ENCODE assay signal across 8 cellular contexts in the genomic region with DNA sequence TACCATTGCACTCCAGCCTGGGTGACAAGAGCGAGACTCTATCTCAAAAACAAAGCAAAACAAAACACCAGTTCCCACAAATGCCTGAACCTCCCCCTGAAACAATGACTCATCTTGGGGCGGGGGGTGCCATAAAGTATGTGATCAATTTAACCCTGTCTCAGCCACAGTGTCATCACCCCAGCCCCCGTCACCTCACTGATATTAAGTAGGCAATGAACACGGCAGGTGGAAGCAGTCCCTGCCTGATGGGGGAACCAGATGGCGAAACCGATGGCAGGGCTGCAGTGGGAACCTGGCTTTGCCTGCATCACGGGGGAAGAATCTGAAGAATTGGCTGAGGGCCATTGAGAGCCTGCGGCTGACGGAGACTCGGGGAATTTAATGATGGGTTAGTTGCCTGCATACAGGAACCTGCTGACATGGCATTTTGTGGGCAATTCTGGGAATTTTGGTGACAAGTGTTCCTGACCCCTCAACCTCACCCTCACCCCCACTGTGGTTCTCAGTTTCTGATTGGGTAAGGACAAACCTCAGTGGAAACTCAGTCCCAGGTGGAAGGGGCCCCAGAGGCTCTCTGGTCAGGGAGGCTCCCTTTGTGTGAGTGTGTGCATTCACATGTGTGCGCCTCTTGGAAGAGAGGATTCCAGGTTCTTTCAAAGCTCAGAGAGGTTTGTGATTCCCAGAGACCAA. TPM values are rescaled to one million over a fixed set of nuclear protein-coding genes. Genes with fewer than 3 reads are reported as not detected.
DNase-seq lines count a peak whose midpoint lies in the region; ATAC-seq and TF ChIP-seq lines count a peak whose summit lies in the region.

No MANE protein-coding gene starts in this region.

- H3K4me1 Mint-ChIP-seq in neural crest cell = no peaks in the 10 kb centered on the region

- DNase-seq in Daoy (ENCODE audit: low read depth) (peak; percentile 91), NCI-H2107 treated with DMSO at 0.1 percent for 48 hours (lab: John Stamatoyannopoulos, UW; ENCODE audit: unreplicated experiment) (peak; percentile 50), astrocyte of the spinal cord (ENCODE audit: low read depth, low spot score) (peak; percentile 92), neural crest cell (ENCODE audit: low read depth, low spot score) (no peak), NCI-H446 treated with DMSO at 0.1 percent for 48 hours (lab: John Stamatoyannopoulos, UW) (no peak)

- peak overlapping the region; percentile 27 for H3K27ac Mint-ChIP-seq in neural crest cell (ENCODE audit: unreplicated experiment)

- no peaks in the 10 kb centered on the region for H3K9me3 Mint-ChIP-seq in neural crest cell

- no peak overlapping the region for H3K4me3 Mint-ChIP-seq in neural crest cell

- no peak overlapping the region for H3K4me3 ChIP-seq in astrocyte of the spinal cord (ENCODE audit: low read depth, low read length)

- H3K36me3 Mint-ChIP-seq in neural crest cell (ENCODE audit: low read depth) = no peaks in the 10 kb centered on the region

- no peak for ATAC-seq in GM19397 (IDR thresholded peaks at IDR 0.05; ENCODE audit: unreplicated experiment)
- no peak for ATAC-seq in HG02759 (IDR thresholded peaks at IDR 0.05; ENCODE audit: unreplicated experiment)
- no peak for ATAC-seq in GM21381 (IDR thresholded peaks at IDR 0.05; ENCODE audit: unreplicated experiment)

- in situ Hi-C loops in astrocyte of the spinal cord (cut with HindIII; ENCODE audit: low sequenced_read_pairs) = no loop called here

- TF ChIP-seq CTCF in astrocyte of the spinal cord (IDR thresholded peaks at IDR 0.05; ENCODE audit: low read depth, low read length) = no peak
- no peak for TF ChIP-seq CTCF in neural crest cell (conservative IDR thresholded peaks at IDR 0.05)

- H3K27me3 Mint-ChIP-seq in neural crest cell (ENCODE audit: low read depth) = peaks cover 4% of the 10 kb centered on the region

RNA-seq across cellular contexts. Expression of a gene that starts 39.1 kb away (rescaled TPM):
- 6.8 and 8.7 TPM in 2 replicates for total RNA-seq in Daoy (2014; rRNA removed; shearing (Covaris generic))
- 4.2 and 4.3 TPM in 2 replicates for total RNA-seq in neural crest cell

Comparison
In these comparisons a context has a peak if more than half of its experiments do, and no peak if none do; other contexts are left out.
1. DNase-seq: peak in Daoy (single experiment), NCI-H2107 treated with DMSO at 0.1 percent for 48 hours (single experiment) and astrocyte of the spinal cord (single experiment); none in neural crest cell (single experiment) and NCI-H446 treated with DMSO at 0.1 percent for 48 hours (single experiment).